16 cellular contexts compared by ENCODE assay signal in the genomic region with DNA sequence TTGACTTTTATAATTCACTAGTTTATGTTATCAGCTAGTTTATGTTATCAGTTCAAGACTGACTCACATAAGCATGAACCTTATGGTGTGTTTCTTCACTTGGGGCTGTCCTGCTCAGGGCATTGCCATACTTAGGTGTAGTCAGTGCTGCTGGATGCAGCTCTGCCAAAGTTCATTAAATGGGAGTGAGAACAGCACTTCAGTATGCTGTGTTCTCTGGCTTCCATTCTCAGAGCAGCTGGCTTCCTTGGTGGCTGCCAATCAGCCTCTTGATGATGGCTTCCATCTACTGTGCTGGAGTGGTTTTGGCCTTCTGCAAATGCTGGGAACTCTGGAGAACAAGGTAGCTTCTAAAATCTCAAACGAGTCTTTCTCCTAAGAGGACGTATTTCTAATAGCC.
DNase-seq lines count a peak whose midpoint lies in the region; ATAC-seq and TF ChIP-seq lines count a peak whose summit lies in the region.
"Had no signal": no experiment of that assay in that cellular context is flagged by ENCODE, and none has a peak within 500 bp of the region (broad histone marks: within the 10 kb centered on the region; RNA-seq: fewer than 3 reads in every experiment).

No MANE protein-coding gene starts in this region.

- H3K27me3 ChIP-seq in right atrium auricular region (no peaks in the 10 kb centered on the region), right cardiac atrium (ENCODE audit: control insufficient read depth, insufficient read depth) (no peaks in the 10 kb centered on the region)

- no peaks in the 10 kb centered on the region for H3K4me1 Mint-ChIP-seq in type B pancreatic cell (ENCODE audit: unreplicated experiment)
- H3K4me1 Mint-ChIP-seq: CD4-positive, alpha-beta memory T cell had no signal

- ATAC-seq in Right ventricle myocardium superior (ENCODE audit: poor library complexity) (peak; percentile 70), right cardiac atrium (peak; percentile 9 to 16)

- TF ChIP-seq CTCF in right atrium auricular region (IDR thresholded peaks at IDR 0.05): no peak
- TF ChIP-seq CTCF in type B pancreatic cell (conservative IDR thresholded peaks at IDR 0.05): no peak

- H3K4me3 Mint-ChIP-seq in type B pancreatic cell: no peak overlapping the region
- H3K4me3 Mint-ChIP-seq: CD4-positive, alpha-beta memory T cell; HFFc6 had no signal

- no peak overlapping the region for H3K4me3 ChIP-seq in right atrium auricular region
- H3K4me3 ChIP-seq in right cardiac atrium (ENCODE audit: low read length): no peak overlapping the region
- H3K4me3 ChIP-seq: HAP-1 had no signal

- no peaks in the 10 kb centered on the region for H3K9me3 Mint-ChIP-seq in type B pancreatic cell

- H3K36me3 Mint-ChIP-seq in type B pancreatic cell: no peaks in the 10 kb centered on the region
- H3K36me3 Mint-ChIP-seq: CD4-positive, alpha-beta memory T cell had no signal

- no peaks in the 10 kb centered on the region for H3K27me3 Mint-ChIP-seq in type B pancreatic cell
- H3K27me3 Mint-ChIP-seq: CD4-positive, alpha-beta memory T cell had no signal

- no peak overlapping the region for H3K27ac Mint-ChIP-seq in type B pancreatic cell
- H3K27ac Mint-ChIP-seq: CD4-positive, alpha-beta memory T cell; HFFc6 had no signal

- no peaks in the 10 kb centered on the region for H3K4me1 ChIP-seq in right atrium auricular region
- H3K4me1 ChIP-seq in right cardiac atrium (ENCODE audit: control insufficient read depth, insufficient read depth, low read length): no peaks in the 10 kb centered on the region

- no peaks in the 10 kb centered on the region for H3K9me3 ChIP-seq in right atrium auricular region
- no peaks in the 10 kb centered on the region for H3K9me3 ChIP-seq in right cardiac atrium (ENCODE audit: control insufficient read depth, low read length)
- H3K9me3 ChIP-seq: HAP-1 had no signal

- WGBS in right cardiac atrium: 71% methylated on average over 2 of the region's 2 CpGs

- H3K27ac ChIP-seq in right atrium auricular region (no peak overlapping the region), right cardiac atrium (ENCODE audit: low read length) (no peak overlapping the region)

- DNase-seq in Right ventricle myocardium superior: no peak
- DNase-seq in right atrium auricular region (ENCODE audit: low spot score): no peak
- DNase-seq in SK-N-DZ (ENCODE audit: low spot score): peak; percentile 22
- DNase-seq in right cardiac atrium: no peak
- DNase-seq in type B pancreatic cell (ENCODE audit: extremely low spot score, unreplicated experiment): no peak
- no peak for DNase-seq in SHP77 treated with DMSO at 0.1 percent for 48 hours (lab: John Stamatoyannopoulos, UW)
- DNase-seq: C1 segment of cervical spinal cord; Calu3; CD4-positive, alpha-beta memory T cell; COR-L47; DMS53; DMS79 treated with DMSO at 0.1 percent for 48 hours; GF-D8; GOT3; HFFc6 had no signal

- intact Hi-C loops in Right ventricle myocardium superior (cut with DNase I) (no loop called here), right cardiac atrium (cut with DNase I) (loop anchor here in 1 of 4 donors (10.0 kb wide), 1 partner anchor 230 kb away; no protein-coding TSS in a partner anchor)

- H3K36me3 ChIP-seq in right atrium auricular region: no peaks in the 10 kb centered on the region
- H3K36me3 ChIP-seq: HAP-1 had no signal
